In genomic region chr20:13261460-13262301, GRCh38 we compare ENCODE assay signal across 8 cellular contexts. TPM values are rescaled to one million over a fixed set of nuclear protein-coding genes. Genes with fewer than 3 reads are reported as not detected.
DNase-seq lines count a peak whose midpoint lies in the region; ATAC-seq, FAIRE-seq and TF ChIP-seq lines count a peak whose summit lies in the region.

No MANE protein-coding gene starts in this region.

- H3K4me3 Mint-ChIP-seq in CD4-positive, alpha-beta T cell = no peak overlapping the region
- H3K4me3 Mint-ChIP-seq in activated naive CD4-positive, alpha-beta T cell treated with anti-CD3 and anti-CD28 coated beads for 36 hours = no peak overlapping the region

- intact Hi-C loops in CD4-positive, alpha-beta T cell (cut with DNase I, micrococcal nuclease) = loop anchor here (1.0 to 2.0 kb wide), 4 partner anchors 14 to 142 kb away; no protein-coding TSS in a partner anchor
- intact Hi-C loops in activated naive CD4-positive, alpha-beta T cell treated with anti-CD3 and anti-CD28 coated beads for 36 hours (cut with micrococcal nuclease) = loop anchor here (1.0 to 10.0 kb wide), 5 partner anchors 41 to 793 kb away; no protein-coding TSS in a partner anchor
- intact Hi-C loops in right cardiac atrium (cut with DNase I) = loop anchor here in 1 of 4 donors (5.0 kb wide), 1 partner anchor 144 kb away; no protein-coding TSS in a partner anchor

- POLR2A ChIA-PET in CD4-positive, alpha-beta T cell (lab: Charles Lee) = interaction anchor here (0.6 to 2.1 kb wide), 4 partner anchors 9 to 141 kb away, joined by 4 to 7 read pairs (median 5); partner anchors contain the start of gene ISM1

- no peaks in the 10 kb centered on the region for H3K4me1 ChIP-seq in right cardiac atrium (ENCODE audit: control insufficient read depth, insufficient read depth, low read length)

- 85% methylated on average over 8 of the region's 8 CpGs for WGBS in right cardiac atrium

- H3K4me3 ChIP-seq in right cardiac atrium (ENCODE audit: low read length) = no peak overlapping the region

- peak; percentile 93 for ATAC-seq in CD4-positive, alpha-beta T cell (ENCODE audit: poor library complexity)
- ATAC-seq in HG03565 (IDR thresholded peaks at IDR 0.05; ENCODE audit: unreplicated experiment) = peak; percentile 73
- ATAC-seq in right cardiac atrium = peak; percentile 73 to 75

- peak; percentile 73 for TF ChIP-seq CTCF in CD4-positive, alpha-beta T cell (IDR thresholded peaks at IDR 0.05)

- no peaks in the 10 kb centered on the region for H3K36me3 Mint-ChIP-seq in CD4-positive, alpha-beta T cell (ENCODE audit: low read depth)
- H3K36me3 Mint-ChIP-seq in activated naive CD4-positive, alpha-beta T cell treated with anti-CD3 and anti-CD28 coated beads for 36 hours (ENCODE audit: low read depth) = no peaks in the 10 kb centered on the region

- peaks cover 39% of the 10 kb centered on the region for H3K4me1 Mint-ChIP-seq in CD4-positive, alpha-beta T cell (ENCODE audit: low read depth)
- H3K4me1 Mint-ChIP-seq in activated naive CD4-positive, alpha-beta T cell treated with anti-CD3 and anti-CD28 coated beads for 36 hours (ENCODE audit: low read depth) = peaks cover 10% of the 10 kb centered on the region

- H3K9me3 Mint-ChIP-seq in CD4-positive, alpha-beta T cell = no peaks in the 10 kb centered on the region
- no peaks in the 10 kb centered on the region for H3K9me3 Mint-ChIP-seq in activated naive CD4-positive, alpha-beta T cell treated with anti-CD3 and anti-CD28 coated beads for 36 hours

- no peaks in the 10 kb centered on the region for H3K27me3 Mint-ChIP-seq in CD4-positive, alpha-beta T cell
- H3K27me3 Mint-ChIP-seq in activated naive CD4-positive, alpha-beta T cell treated with anti-CD3 and anti-CD28 coated beads for 36 hours (ENCODE audit: low read depth) = no peaks in the 10 kb centered on the region

- FAIRE-seq in GM19239 (lab: Jason Lieb, UNC) = peak; percentile 73

- no peaks in the 10 kb centered on the region for H3K9me3 ChIP-seq in CD4-positive, alpha-beta T cell (ENCODE audit: control insufficient read depth, low read length)
- no peaks in the 10 kb centered on the region for H3K9me3 ChIP-seq in right cardiac atrium (ENCODE audit: control insufficient read depth, low read length)

- H3K27me3 ChIP-seq in CD4-positive, alpha-beta T cell (ENCODE audit: control insufficient read depth, insufficient read depth, low read length) = no peaks in the 10 kb centered on the region
- H3K27me3 ChIP-seq in right cardiac atrium (ENCODE audit: control insufficient read depth, insufficient read depth) = no peaks in the 10 kb centered on the region

- H3K27ac Mint-ChIP-seq in CD4-positive, alpha-beta T cell = no peak overlapping the region
- H3K27ac Mint-ChIP-seq in activated naive CD4-positive, alpha-beta T cell treated with anti-CD3 and anti-CD28 coated beads for 36 hours = no peak overlapping the region

- no peak overlapping the region for H3K27ac ChIP-seq in CD4-positive, alpha-beta T cell (ENCODE audit: low read depth, low read length)
- no peak overlapping the region for H3K27ac ChIP-seq in right cardiac atrium (ENCODE audit: low read length)

- peak; percentile 45 to 77 (median 65) for DNase-seq in CD4-positive, alpha-beta T cell
- DNase-seq in GM19239 (ENCODE audit: insufficient read length, low spot score) (peak; percentile 26), SHP77 (lab: John Stamatoyannopoulos, UW) (peak; percentile 62 to 68), right cardiac atrium (peak; percentile 55 to 74 (median 72)), occipital lobe (lab: John Stamatoyannopoulos, UW) (no peak)
- DNase-seq in activated naive CD4-positive, alpha-beta T cell treated with anti-CD3 and anti-CD28 coated beads for 36 hours = peak; percentile 74
- DNase-seq in stimulated activated CD4-positive, alpha-beta T cell treated with anti-CD3 and anti-CD28 coated beads, Interleukin-15, amount 100 ng/mL, for 24 hours = peak; percentile 77

- CTCF ChIA-PET in CD4-positive, alpha-beta T cell (lab: Charles Lee) = interaction anchor here (0.6 to 1.2 kb wide), 10 partner anchors 14 to 143 kb away, joined by 3 to 5 read pairs (median 4); partner anchors contain the start of gene ISM1
- CTCF ChIA-PET in activated naive CD4-positive, alpha-beta T cell treated with anti-CD3 and anti-CD28 coated beads for 36 hours (lab: Charles Lee) = interaction anchor here (0.6 to 3.8 kb wide), 13 partner anchors 9 to 336 kb away, joined by 3 to 45 read pairs (median 4); no protein-coding TSS in a partner anchor

RNA-seq across cellular contexts. Expression of gene ISM1, which starts 40.6 kb away (rescaled TPM):
- 1 to 10 TPM in 1 of 2 experiments, under 1 TPM in 1; 0.87 to 1.1 TPM for total RNA-seq in CD4-positive, alpha-beta T cell
- total RNA-seq in activated naive CD4-positive, alpha-beta T cell treated with anti-CD3 and anti-CD28 coated beads for 36 hours = under 1 TPM; 0.27 to 0.29 TPM
- total RNA-seq in right cardiac atrium = 1 to 10 TPM in 2 of 4 donors, under 1 TPM in 2; 0.23 to 3.4 (median 1.1) TPM
- polyA plus RNA-seq in right cardiac atrium = 1.0 TPM
- total RNA-seq in occipital lobe = 1.6 TPM
